ENCODE assay signal across 3 cellular contexts in genomic region chr12:117674763-117675162, GRCh38.
TF ChIP-seq lines count a peak whose summit lies in the region.

No MANE protein-coding gene starts in this region.

TF ChIP-seq in SK-N-SH, 30 proteins besides CTCF, POLR2A, EP300 and RAD21 (continued from another document):
- TF ChIP-seq USF1 (IDR thresholded peaks at IDR 0.05; ENCODE audit: borderline replicate concordance, low read depth), result no peak
- no peak for TF ChIP-seq CHD2 (IDR thresholded peaks at IDR 0.05; ENCODE audit: low read length, partially characterized antibody)
- TF ChIP-seq RFX5 (IDR thresholded peaks at IDR 0.05; ENCODE audit: low read length), result no peak
- no peak for TF ChIP-seq RXRA (IDR thresholded peaks at IDR 0.05; ENCODE audit: borderline replicate concordance, low read depth)
TF ChIP-seq in SK-N-SH: peak in this region for 0.

TF ChIP-seq in SK-N-SH treated with all-trans-retinoic acid at 6 μM for 48 hours, 23 proteins besides CTCF, POLR2A, EP300 and RAD21 (continued from another document):
- TF ChIP-seq TSHZ2 (CRISPR knock-in tag; IDR thresholded peaks at IDR 0.05), result no peak
- TF ChIP-seq ZNF565 (CRISPR knock-in tag; conservative IDR thresholded peaks at IDR 0.05; ENCODE audit: low read depth), result no peak
- no peak for TF ChIP-seq ZFP3 (CRISPR knock-in tag; IDR thresholded peaks at IDR 0.05)
- TF ChIP-seq PATZ1 (CRISPR knock-in tag; IDR thresholded peaks at IDR 0.05; ENCODE audit: borderline replicate concordance), result no peak
- TF ChIP-seq BACH2 (CRISPR knock-in tag; IDR thresholded peaks at IDR 0.05; ENCODE audit: borderline replicate concordance), result no peak
- TF ChIP-seq ISL1 (CRISPR knock-in tag; IDR thresholded peaks at IDR 0.05), result no peak
- no peak for TF ChIP-seq ZNF70 (CRISPR knock-in tag; IDR thresholded peaks at IDR 0.05)
- TF ChIP-seq CSRNP3 (CRISPR knock-in tag; IDR thresholded peaks at IDR 0.05), result no peak
- no peak for TF ChIP-seq RARB (CRISPR knock-in tag; IDR thresholded peaks at IDR 0.05)
- no peak for TF ChIP-seq GLIS3 (CRISPR knock-in tag; IDR thresholded peaks at IDR 0.05)
- no peak for TF ChIP-seq CREB5 (CRISPR knock-in tag; IDR thresholded peaks at IDR 0.05; ENCODE audit: low read depth)
- no peak for TF ChIP-seq ZNF8 (CRISPR knock-in tag; IDR thresholded peaks at IDR 0.05)
- TF ChIP-seq SNAI2 (CRISPR knock-in tag; IDR thresholded peaks at IDR 0.05), result no peak
- TF ChIP-seq ESRRG (CRISPR knock-in tag; IDR thresholded peaks at IDR 0.05), result no peak
- TF ChIP-seq POU6F1 (CRISPR knock-in tag; IDR thresholded peaks at IDR 0.05; ENCODE audit: borderline replicate concordance, low read depth), result no peak
- no peak for TF ChIP-seq TCF4 (CRISPR knock-in tag; IDR thresholded peaks at IDR 0.05; ENCODE audit: borderline replicate concordance)
- no peak for TF ChIP-seq TOX (CRISPR knock-in tag; IDR thresholded peaks at IDR 0.05; ENCODE audit: borderline replicate concordance)
- no peak for TF ChIP-seq ZC3H10 (CRISPR knock-in tag; IDR thresholded peaks at IDR 0.05)
- TF ChIP-seq ARNTL (CRISPR knock-in tag; IDR thresholded peaks at IDR 0.05; ENCODE audit: borderline replicate concordance, low read depth), result no peak

TF ChIP-seq in endothelial cell of umbilical vein, 7 proteins besides CTCF, POLR2A, EP300 and RAD21 (continued from another document):
- TF ChIP-seq MAX (IDR thresholded peaks at IDR 0.05; ENCODE audit: insufficient read depth, insufficient read length) (no peak), JUN (IDR thresholded peaks at IDR 0.05; ENCODE audit: borderline replicate concordance, insufficient read depth, insufficient read length, low read depth) (no peak)
